8 cellular contexts compared by ENCODE assay signal in genomic region chr18:60372598-60372997, GRCh38. TPM values are rescaled to one million over a fixed set of nuclear protein-coding genes. Genes with fewer than 3 reads are reported as not detected.
A peak's percentile ranks its signal among the peaks of the same experiment; 100 is the strongest.
DNase-seq lines count a peak whose midpoint lies in the region; FAIRE-seq and TF ChIP-seq lines count a peak whose summit lies in the region.

Gene MC4R (minus strand): TSS chr18:60372775. CDS start chr18:60372349, 426 bp downstream.

- no peak for TF ChIP-seq EP300 in stomach (IDR thresholded peaks at IDR 0.05)

- H3K9me3 ChIP-seq in vagina = no peaks in the 10 kb centered on the region
- H3K9me3 ChIP-seq in stomach = no peaks in the 10 kb centered on the region

- intact Hi-C loops in vagina (cut with DNase I) (no loop called here), stomach (cut with DNase I; ENCODE audit: low total_unique reads) (no loop called here)

- 7 to 12% (median 8%) methylated on average over 9 of the region's 9 CpGs for WGBS in stomach, 5 donors

- DNase-seq in D721Med (ENCODE audit: insufficient read length, low spot score) (peak; percentile 92), NCI-H1694 treated with DMSO at 0.1 percent for 48 hours (lab: John Stamatoyannopoulos, UW) (peak; percentile 88), anterior cingulate cortex (lab: John Stamatoyannopoulos, UW) (peak in 54 of 58 donors; percentile 1 to 78 (median 36)), kidney glomerular epithelial cell (lab: John Stamatoyannopoulos, UW) (peak; percentile 78), COLO668 (lab: John Stamatoyannopoulos, UW; ENCODE audit: unreplicated experiment) (no peak), T-helper 1 cell (no peak), vagina (ENCODE audit: extremely low spot score in 2 of 2) (no peak), stomach (no peak)

- H3K27ac ChIP-seq in vagina = no peak within 1 kb of the TSS
- H3K27ac ChIP-seq in stomach = no peak within 1 kb of the TSS

- TF ChIP-seq CTCF in D721Med (IDR thresholded peaks at IDR 0.05; ENCODE audit: insufficient read depth, missing control alignments) = no peak
- TF ChIP-seq CTCF in vagina (IDR thresholded peaks at IDR 0.05) = no peak
- no peak for TF ChIP-seq CTCF in stomach (IDR thresholded peaks at IDR 0.05)

- H3K27me3 ChIP-seq in vagina = no peaks in the 10 kb centered on the region
- no peaks in the 10 kb centered on the region for H3K27me3 ChIP-seq in stomach

- H3K4me3 ChIP-seq in vagina (no peak within 1 kb of the TSS), stomach (peak within 1 kb of the TSS in 2 of 4 donors; percentile 0 to 11)

- H3K4me1 ChIP-seq in vagina (no peaks in the 10 kb centered on the region), stomach (no peaks in the 10 kb centered on the region)

- TF ChIP-seq POLR2A in vagina (IDR thresholded peaks at IDR 0.05) (no peak), stomach (IDR thresholded peaks at IDR 0.05) (no peak)

- no peaks in the 10 kb centered on the region for H3K36me3 ChIP-seq in vagina
- H3K36me3 ChIP-seq in stomach = no peaks in the 10 kb centered on the region

- peak; percentile 100 for FAIRE-seq in D721Med (lab: Jason Lieb, UNC)

RNA-seq across cellular contexts. Expression of gene MC4R, which starts in this region (rescaled TPM):
- total RNA-seq in vagina (not detected), stomach (under 1 TPM in 1 of 5 donors, not detected in 4; 0.73 TPM)
- not detected for polyA plus RNA-seq in stomach

Comparison
In these comparisons a context has a peak if more than half of its experiments do, and no peak if none do; other contexts are left out.
1. DNase-seq: peak in D721Med (single experiment), NCI-H1694 treated with DMSO at 0.1 percent for 48 hours (single experiment), anterior cingulate cortex (54 of 58) and kidney glomerular epithelial cell (single experiment); none in COLO668 (single experiment), T-helper 1 cell (0 of 5), vagina (0 of 2) and stomach (single experiment).